ENCODE assay signal across 8 cellular contexts in the genomic region with DNA sequence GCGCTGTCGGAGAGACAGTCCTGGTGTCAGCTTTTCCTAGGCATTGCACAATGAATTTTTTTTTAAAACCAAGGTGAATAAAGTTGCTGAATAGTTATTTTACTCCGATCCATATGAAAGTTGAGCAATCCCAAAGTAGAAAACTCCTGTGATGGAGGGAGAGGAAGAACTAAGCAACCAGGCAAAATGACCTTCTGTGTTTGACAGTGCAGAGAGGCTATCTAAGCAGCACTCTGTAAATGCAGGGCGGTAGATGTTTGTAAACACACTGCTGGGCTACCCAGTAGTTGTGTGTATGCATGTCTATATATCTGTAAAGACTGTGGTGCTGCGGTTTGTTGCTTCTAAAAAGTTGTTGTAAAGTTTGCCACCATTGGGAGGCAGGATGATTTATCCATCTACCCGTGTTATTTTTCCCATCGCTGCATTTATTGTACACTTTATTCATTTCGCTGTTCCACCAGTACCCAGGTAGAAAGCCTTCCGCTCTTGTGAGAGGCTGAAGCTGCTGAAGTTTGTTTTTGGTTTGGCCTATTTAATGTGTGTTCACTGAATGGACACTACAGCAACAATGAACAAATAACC. TPM values are rescaled to one million over a fixed set of nuclear protein-coding genes. Genes with fewer than 3 reads are reported as not detected.
DNase-seq lines count a peak whose midpoint lies in the region; ATAC-seq, FAIRE-seq and TF ChIP-seq lines count a peak whose summit lies in the region.

No MANE protein-coding gene starts in this region.

- no peak overlapping the region for H2AFZ ChIP-seq in endothelial cell of umbilical vein (ENCODE audit: low read depth, low read length)

- dilution Hi-C loops in endothelial cell of umbilical vein (cut with MboI; ENCODE audit: extremely low pct_ligation_motif_present, low sequenced_read_pairs): no loop called here

- peak overlapping the region; percentile 79 for H3K4me3 ChIP-seq in Caco-2 (ENCODE audit: low read depth, low read length)
- peak overlapping the region; percentile 71 to 100 (median 92) for H3K4me3 ChIP-seq in endothelial cell of umbilical vein (replicated peaks in 1 of 3; ENCODE audit: insufficient read depth in 1 of 3, low read depth in 1 of 3, low read length in 3 of 3)
- peak overlapping the region; percentile 69 to 72 for H3K4me3 ChIP-seq in muscle layer of colon (ENCODE audit: low read depth in 1 of 2, low read length in 2 of 2)

- peak overlapping the region; percentile 84 for H3K4me3 Mint-ChIP-seq in Caco-2 (ENCODE audit: unreplicated experiment)
- peak overlapping the region; percentile 93 to 100 (median 98) for H3K4me3 Mint-ChIP-seq in IgD-negative memory B cell
- peak overlapping the region; percentile 93 for H3K4me3 Mint-ChIP-seq in T-helper 1 cell treated with Interleukin-12 subunit alpha and Interleukin-12 subunit beta and Interleukin-4 antibody, amounts not matched to agents 30 μg/mL and 1 μg/mL, for 36 hours

- CTCF ChIA-PET in Caco-2 (lab: Charles Lee): no interaction called here
- CTCF ChIA-PET in endothelial cell of umbilical vein (lab: Charles Lee): interaction anchor here (1.5 to 2.9 kb wide), 3 partner anchors 81 to 382 kb away, joined by 4 to 23 read pairs (median 10); no protein-coding TSS in a partner anchor
- CTCF ChIA-PET in RWPE1 (lab: Yijun Ruan, JAX): interaction anchor here (0.6 kb wide), 1 partner anchor 677 kb away, joined by 3 read pairs; no protein-coding TSS in a partner anchor

- H3K36me3 Mint-ChIP-seq in Caco-2 (ENCODE audit: insufficient read depth, unreplicated experiment) (no peaks in the 10 kb centered on the region), IgD-negative memory B cell (no peaks in the 10 kb centered on the region)
- peaks cover 9% of the 10 kb centered on the region for H3K36me3 Mint-ChIP-seq in T-helper 1 cell treated with Interleukin-12 subunit alpha and Interleukin-12 subunit beta and Interleukin-4 antibody, amounts not matched to agents 30 μg/mL and 1 μg/mL, for 36 hours (ENCODE audit: low read depth)

- FAIRE-seq in endothelial cell of umbilical vein (lab: Jason Lieb, UNC): no peak

- no peaks in the 10 kb centered on the region for H3K9me3 ChIP-seq in Caco-2
- H3K9me3 ChIP-seq in endothelial cell of umbilical vein (replicated peaks; ENCODE audit: control insufficient read depth, insufficient read depth, low read length): no peaks in the 10 kb centered on the region
- no peaks in the 10 kb centered on the region for H3K9me3 ChIP-seq in muscle layer of colon (ENCODE audit: low read length)

- no peaks in the 10 kb centered on the region for H3K27me3 Mint-ChIP-seq in Caco-2 (ENCODE audit: insufficient read depth, unreplicated experiment)
- H3K27me3 Mint-ChIP-seq in IgD-negative memory B cell: no peaks in the 10 kb centered on the region
- no peaks in the 10 kb centered on the region for H3K27me3 Mint-ChIP-seq in T-helper 1 cell treated with Interleukin-12 subunit alpha and Interleukin-12 subunit beta and Interleukin-4 antibody, amounts not matched to agents 30 μg/mL and 1 μg/mL, for 36 hours (ENCODE audit: low read depth)

- POLR2A ChIA-PET in Caco-2 (lab: Charles Lee): no interaction called here
- POLR2A ChIA-PET in endothelial cell of umbilical vein (lab: Charles Lee): interaction anchor here (1.8 kb wide), 1 partner anchor 145 kb away, joined by 10 read pairs; no protein-coding TSS in a partner anchor
- POLR2A ChIA-PET in RWPE1 (lab: Yijun Ruan, JAX; ENCODE audit: low non-redundant PET): no interaction called here

- no peaks in the 10 kb centered on the region for H4K20me1 ChIP-seq in endothelial cell of umbilical vein (replicated peaks; ENCODE audit: control insufficient read depth, extremely low read depth, insufficient read depth, low read length)

- H3K27me3 ChIP-seq in Caco-2 (replicated peaks; ENCODE audit: control insufficient read depth, insufficient read depth, low read length) (no peaks in the 10 kb centered on the region), endothelial cell of umbilical vein (ENCODE audit: control insufficient read depth in 2 of 2, insufficient read depth in 2 of 2, low read length in 2 of 2) (no peaks in the 10 kb centered on the region), muscle layer of colon (ENCODE audit: control insufficient read depth in 1 of 2, insufficient read depth in 2 of 2, low read length in 2 of 2) (no peaks in the 10 kb centered on the region)

- H3K9me3 Mint-ChIP-seq in Caco-2 (ENCODE audit: unreplicated experiment): no peaks in the 10 kb centered on the region
- no peaks in the 10 kb centered on the region for H3K9me3 Mint-ChIP-seq in IgD-negative memory B cell
- no peaks in the 10 kb centered on the region for H3K9me3 Mint-ChIP-seq in T-helper 1 cell treated with Interleukin-12 subunit alpha and Interleukin-12 subunit beta and Interleukin-4 antibody, amounts not matched to agents 30 μg/mL and 1 μg/mL, for 36 hours

- H3K4me2 ChIP-seq in endothelial cell of umbilical vein (ENCODE audit: insufficient read depth, low read length): peak overlapping the region; percentile 99

- no peaks in the 10 kb centered on the region for H3K9me1 ChIP-seq in endothelial cell of umbilical vein (replicated peaks; ENCODE audit: control insufficient read depth, extremely low read depth, insufficient read depth, low read length)

- BruUV-seq in Caco-2 (replicated peaks; lab: Mats Ljungman, UMichigan) (TSS peak; percentile 44), endothelial cell of umbilical vein (replicated peaks; lab: Mats Ljungman, UMichigan) (TSS peak; percentile 23)

- no peak for ATAC-seq in HG03342 (IDR thresholded peaks at IDR 0.05; ENCODE audit: unreplicated experiment)

- DNase-seq in Caco-2 (peak in 1 of 2 experiments; percentile 10), endothelial cell of umbilical vein (ENCODE audit: low read depth, low spot score) (peak; percentile 68), NCI-H187 (lab: John Stamatoyannopoulos, UW) (no peak), RWPE1 (ENCODE audit: low spot score) (no peak)

- H3K4me1 ChIP-seq in Caco-2 (peaks cover 7% of the 10 kb centered on the region; the same call in 1 of the 2 replicates), endothelial cell of umbilical vein (ENCODE audit: control insufficient read depth, extremely low read depth, insufficient read depth, low read length) (peaks cover 17% of the 10 kb centered on the region), muscle layer of colon (ENCODE audit: insufficient read depth, low read length) (peaks cover 22% of the 10 kb centered on the region)

- peak overlapping the region; percentile 87 for H3K27ac Mint-ChIP-seq in Caco-2 (ENCODE audit: unreplicated experiment)
- H3K27ac Mint-ChIP-seq in IgD-negative memory B cell: peak overlapping the region; percentile 86 to 99 (median 98)
- H3K27ac Mint-ChIP-seq in T-helper 1 cell treated with Interleukin-12 subunit alpha and Interleukin-12 subunit beta and Interleukin-4 antibody, amounts not matched to agents 30 μg/mL and 1 μg/mL, for 36 hours: peak overlapping the region; percentile 96

- H3K9ac ChIP-seq in endothelial cell of umbilical vein (replicated peaks; ENCODE audit: extremely low read depth, insufficient read depth, low read length) (peak overlapping the region; percentile 98), muscle layer of colon (ENCODE audit: low read length) (peak overlapping the region; percentile 80)

- peaks cover 60% of the 10 kb centered on the region for H3K79me2 ChIP-seq in endothelial cell of umbilical vein (ENCODE audit: control insufficient read depth, insufficient read depth, low read length)

- H3K36me3 ChIP-seq in Caco-2 (ENCODE audit: control insufficient read depth, insufficient read depth, low read length): no peaks in the 10 kb centered on the region
- H3K36me3 ChIP-seq in endothelial cell of umbilical vein (ENCODE audit: control insufficient read depth in 2 of 2, extremely low read depth in 1 of 2, insufficient read depth in 2 of 2, low read length in 2 of 2): no peaks in the 10 kb centered on the region
- no peaks in the 10 kb centered on the region for H3K36me3 ChIP-seq in muscle layer of colon (ENCODE audit: insufficient read depth, low read length)

- peak overlapping the region; percentile 79 for H3K27ac ChIP-seq in endothelial cell of umbilical vein (ENCODE audit: insufficient read depth, low read depth, low read length)
- H3K27ac ChIP-seq in muscle layer of colon (ENCODE audit: low read depth, low read length): peak overlapping the region; percentile 95
- H3K27ac ChIP-seq in RWPE1: no peak overlapping the region

- H3K4me1 Mint-ChIP-seq in Caco-2 (ENCODE audit: low read depth, unreplicated experiment): peaks cover 10% of the 10 kb centered on the region
- peaks cover 25 to 37% (median 34%) of the 10 kb centered on the region in 3 donors for H3K4me1 Mint-ChIP-seq in IgD-negative memory B cell
- H3K4me1 Mint-ChIP-seq in T-helper 1 cell treated with Interleukin-12 subunit alpha and Interleukin-12 subunit beta and Interleukin-4 antibody, amounts not matched to agents 30 μg/mL and 1 μg/mL, for 36 hours (ENCODE audit: low read depth): peaks cover 40% of the 10 kb centered on the region

- intact Hi-C loops in Caco-2 (cut with micrococcal nuclease; ENCODE audit: unreplicated experiment): loop anchor here (5.0 kb wide), 1 partner anchor 242 kb away; no protein-coding TSS in a partner anchor
- intact Hi-C loops in endothelial cell of umbilical vein (cut with micrococcal nuclease): loop anchor here (1.0 to 5.0 kb wide), 5 partner anchors 24 to 383 kb away; no protein-coding TSS in a partner anchor

- no peak for TF ChIP-seq CTCF in Caco-2 (IDR thresholded peaks at IDR 0.05; ENCODE audit: insufficient read depth in 1 of 2, low read depth in 1 of 2, low read length in 1 of 2, severe bottlenecking in 1 of 2, unreplicated experiment in 1 of 2)
- no peak for TF ChIP-seq CTCF in endothelial cell of umbilical vein (IDR thresholded peaks at IDR 0.05; ENCODE audit: extremely low read depth in 1 of 2, insufficient read depth in 1 of 2, low read depth in 1 of 2, low read length in 2 of 2)
- no peak for TF ChIP-seq CTCF in RWPE1 (conservative IDR thresholded peaks at IDR 0.05; ENCODE audit: low read depth)

- TF ChIP-seq POLR2A in endothelial cell of umbilical vein (IDR thresholded peaks at IDR 0.05; ENCODE audit: low read depth, low read length): peak; percentile 32

TF ChIP-seq in endothelial cell of umbilical vein, 7 proteins besides CTCF, POLR2A, EP300 and RAD21:
- TF ChIP-seq POLR2AphosphoS5 (IDR thresholded peaks at IDR 0.05; ENCODE audit: insufficient read depth, low read depth, low read length) (peak; percentile 14), FOS (IDR thresholded peaks at IDR 0.05; ENCODE audit: borderline replicate concordance, insufficient read depth, low read length) (no peak)
TF ChIP-seq in endothelial cell of umbilical vein: peak in this region for 1.

RNA-seq across cellular contexts. Expression of a gene that starts 1.3 kb away (rescaled TPM):
- total RNA-seq in Caco-2 (2022) (15.6 and 18.2 TPM in 2 replicates), endothelial cell of umbilical vein (56.1 and 57.1 TPM in 2 replicates)
- polyA plus RNA-seq in IgD-negative memory B cell (9.8 TPM), endothelial cell of umbilical vein (13.4 and 15.9 TPM in 2 replicates)
- polyA plus RNA-seq in endothelial cell of umbilical vein (2011; cell fraction: cytosol; rRNA removed): 12.6 and 13.4 TPM in 2 replicates
- polyA plus RNA-seq in endothelial cell of umbilical vein (2011; cell fraction: nucleus; rRNA removed): 76.2 and 88.8 TPM in 2 replicates
- polyA plus RNA-seq in endothelial cell of umbilical vein (2012): 14.9 and 18.7 TPM in 2 replicates
- 44.6 and 47.9 TPM in 2 replicates for polyA minus RNA-seq in endothelial cell of umbilical vein
- polyA minus RNA-seq in endothelial cell of umbilical vein (2011; cell fraction: cytosol; rRNA and poly(A)+ RNA removed): 5.8 TPM
- polyA minus RNA-seq in endothelial cell of umbilical vein (2011; cell fraction: nucleus; rRNA and poly(A)+ RNA removed): 104 and 139 TPM in 2 replicates
